In the genomic region with DNA sequence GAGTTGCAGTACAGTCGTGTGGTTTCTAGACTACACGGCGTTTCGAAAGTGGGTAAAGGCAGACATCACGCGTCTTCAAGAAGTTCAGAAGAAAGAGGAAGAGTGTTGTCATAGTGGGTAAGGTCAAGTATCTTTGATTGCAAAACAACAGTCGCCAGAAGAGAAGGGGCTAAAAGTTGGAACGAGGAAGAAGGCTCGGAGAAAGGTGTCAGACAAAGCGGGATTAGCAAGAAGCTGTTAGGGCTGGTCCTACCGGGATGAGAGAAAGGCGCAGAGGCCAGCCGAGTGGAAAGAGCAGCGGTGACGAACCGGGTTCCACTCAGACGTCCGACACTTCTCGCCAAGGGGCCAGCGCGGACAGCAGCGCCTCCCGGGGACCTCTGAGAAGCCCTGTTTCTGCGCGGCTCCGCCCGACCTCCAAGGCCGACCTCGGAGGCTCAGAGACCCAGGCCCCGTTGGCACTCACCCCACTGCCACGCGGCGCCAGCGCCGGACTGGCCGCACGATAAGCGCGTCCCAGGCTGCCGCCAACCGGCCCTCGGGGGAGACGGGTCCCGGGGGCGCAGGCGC, we compare ENCODE assay signal across 1 cellular context.
TF ChIP-seq lines count a peak whose summit lies in the region.

No MANE protein-coding gene starts in this region.

TF ChIP-seq in GM12878, 131 proteins besides CTCF, POLR2A, EP300 and RAD21 (continued from another document and continues in another):
- TF ChIP-seq KLF5 (IDR thresholded peaks at IDR 0.05; ENCODE audit: partially characterized antibody) (no peak), GATAD2B (conservative IDR thresholded peaks at IDR 0.05; ENCODE audit: low read depth) (no peak), TBL1XR1 (IDR thresholded peaks at IDR 0.05; ENCODE audit: low read depth, low read length) (no peak), ETV6 (conservative IDR thresholded peaks at IDR 0.05 in 1 of 2, IDR thresholded peaks at IDR 0.05 in 1 of 2; ENCODE audit: borderline replicate concordance in 1 of 2, low read depth in 1 of 2) (no peak), YY1 (IDR thresholded peaks at IDR 0.05; ENCODE audit: low read depth, low read length) (0 out of 2 replicates have a peak, but pooled peaks have one; percentile 22), ATF7 (IDR thresholded peaks at IDR 0.05; ENCODE audit: low read depth) (peak; percentile 67), ATF2 (IDR thresholded peaks at IDR 0.05; ENCODE audit: low read length) (no peak), RUNX3 (IDR thresholded peaks at IDR 0.05; ENCODE audit: low read length) (peak; percentile 86), NRF1 (conservative IDR thresholded peaks at IDR 0.05; ENCODE audit: low read depth, low read length) (no peak), IRF4 (IDR thresholded peaks at IDR 0.05; ENCODE audit: low read depth, low read length) (0 out of 2 replicates have a peak, but pooled peaks have one; percentile 26), TCF7 (IDR thresholded peaks at IDR 0.05; ENCODE audit: borderline replicate concordance) (no peak), MLLT1 (IDR thresholded peaks at IDR 0.05) (no peak; the same call in 1 of the 2 replicates), BHLHE40 (IDR thresholded peaks at IDR 0.05; ENCODE audit: borderline replicate concordance in 1 of 2, low read depth in 2 of 2, low read length in 1 of 2) (peak; percentile 68 to 80; a peak in 3 of 4 replicates), ZNF217 (IDR thresholded peaks at IDR 0.05) (no peak), ZNF687 (IDR thresholded peaks at IDR 0.05) (no peak), SIX5 (IDR thresholded peaks at IDR 0.05; ENCODE audit: low read depth, low read length, severe bottlenecking) (no peak), POU2F2 (IDR thresholded peaks at IDR 0.05; ENCODE audit: borderline replicate concordance, low read depth, low read length) (peak; percentile 54; the same call in 1 of the 3 replicates), HCFC1 (IDR thresholded peaks at IDR 0.05; ENCODE audit: low read length) (no peak), SMC3 (IDR thresholded peaks at IDR 0.05; ENCODE audit: borderline replicate concordance, low read length) (no peak), MXI1 (IDR thresholded peaks at IDR 0.05; ENCODE audit: low read depth, low read length) (peak; percentile 76; the same call in 1 of the 2 replicates), RB1 (IDR thresholded peaks at IDR 0.05; ENCODE audit: borderline replicate concordance) (no peak), BRCA1 (IDR thresholded peaks at IDR 0.05; ENCODE audit: low read depth, low read length) (no peak), MEF2A (IDR thresholded peaks at IDR 0.05; ENCODE audit: insufficient read depth, low read depth, low read length) (no peak), EZH2 (IDR thresholded peaks at IDR 0.05; ENCODE audit: borderline replicate concordance, control insufficient read depth, low read depth, low read length) (no peak), MEF2B (IDR thresholded peaks at IDR 0.05; ENCODE audit: partially characterized antibody, poor library complexity, severe bottlenecking) (no peak), BCL11A (IDR thresholded peaks at IDR 0.05; ENCODE audit: low read depth, low read length) (no peak), CHD1 (IDR thresholded peaks at IDR 0.05; ENCODE audit: low read depth, low read length) (no peak), SIN3A (IDR thresholded peaks at IDR 0.05; ENCODE audit: low read depth, low read length) (no peak), TCF3 (IDR thresholded peaks at IDR 0.05; ENCODE audit: borderline replicate concordance, insufficient read depth, low read depth, low read length) (no peak), ZNF592 (IDR thresholded peaks at IDR 0.05) (no peak)
- TF ChIP-seq, protein P1, sequence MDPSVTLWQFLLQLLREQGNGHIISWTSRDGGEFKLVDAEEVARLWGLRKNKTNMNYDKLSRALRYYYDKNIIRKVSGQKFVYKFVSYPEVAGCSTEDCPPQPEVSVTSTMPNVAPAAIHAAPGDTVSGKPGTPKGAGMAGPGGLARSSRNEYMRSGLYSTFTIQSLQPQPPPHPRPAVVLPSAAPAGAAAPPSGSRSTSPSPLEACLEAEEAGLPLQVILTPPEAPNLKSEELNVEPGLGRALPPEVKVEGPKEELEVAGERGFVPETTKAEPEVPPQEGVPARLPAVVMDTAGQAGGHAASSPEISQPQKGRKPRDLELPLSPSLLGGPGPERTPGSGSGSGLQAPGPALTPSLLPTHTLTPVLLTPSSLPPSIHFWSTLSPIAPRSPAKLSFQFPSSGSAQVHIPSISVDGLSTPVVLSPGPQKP (IDR thresholded peaks at IDR 0.05; ENCODE audit: low read depth, low read length): no peak
- TF ChIP-seq, protein P2, sequence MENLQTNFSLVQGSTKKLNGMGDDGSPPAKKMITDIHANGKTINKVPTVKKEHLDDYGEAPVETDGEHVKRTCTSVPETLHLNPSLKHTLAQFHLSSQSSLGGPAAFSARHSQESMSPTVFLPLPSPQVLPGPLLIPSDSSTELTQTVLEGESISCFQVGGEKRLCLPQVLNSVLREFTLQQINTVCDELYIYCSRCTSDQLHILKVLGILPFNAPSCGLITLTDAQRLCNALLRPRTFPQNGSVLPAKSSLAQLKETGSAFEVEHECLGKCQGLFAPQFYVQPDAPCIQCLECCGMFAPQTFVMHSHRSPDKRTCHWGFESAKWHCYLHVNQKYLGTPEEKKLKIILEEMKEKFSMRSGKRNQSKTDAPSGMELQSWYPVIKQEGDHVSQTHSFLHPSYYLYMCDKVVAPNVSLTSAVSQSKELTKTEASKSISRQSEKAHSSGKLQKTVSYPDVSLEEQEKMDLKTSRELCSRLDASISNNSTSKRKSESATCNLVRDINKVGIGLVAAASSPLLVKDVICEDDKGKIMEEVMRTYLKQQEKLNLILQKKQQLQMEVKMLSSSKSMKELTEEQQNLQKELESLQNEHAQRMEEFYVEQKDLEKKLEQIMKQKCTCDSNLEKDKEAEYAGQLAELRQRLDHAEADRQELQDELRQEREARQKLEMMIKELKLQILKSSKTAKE (IDR thresholded peaks at IDR 0.05; ENCODE audit: low read depth, poor library complexity, severe bottlenecking): peak; percentile 75
- TF ChIP-seq, protein P3, sequence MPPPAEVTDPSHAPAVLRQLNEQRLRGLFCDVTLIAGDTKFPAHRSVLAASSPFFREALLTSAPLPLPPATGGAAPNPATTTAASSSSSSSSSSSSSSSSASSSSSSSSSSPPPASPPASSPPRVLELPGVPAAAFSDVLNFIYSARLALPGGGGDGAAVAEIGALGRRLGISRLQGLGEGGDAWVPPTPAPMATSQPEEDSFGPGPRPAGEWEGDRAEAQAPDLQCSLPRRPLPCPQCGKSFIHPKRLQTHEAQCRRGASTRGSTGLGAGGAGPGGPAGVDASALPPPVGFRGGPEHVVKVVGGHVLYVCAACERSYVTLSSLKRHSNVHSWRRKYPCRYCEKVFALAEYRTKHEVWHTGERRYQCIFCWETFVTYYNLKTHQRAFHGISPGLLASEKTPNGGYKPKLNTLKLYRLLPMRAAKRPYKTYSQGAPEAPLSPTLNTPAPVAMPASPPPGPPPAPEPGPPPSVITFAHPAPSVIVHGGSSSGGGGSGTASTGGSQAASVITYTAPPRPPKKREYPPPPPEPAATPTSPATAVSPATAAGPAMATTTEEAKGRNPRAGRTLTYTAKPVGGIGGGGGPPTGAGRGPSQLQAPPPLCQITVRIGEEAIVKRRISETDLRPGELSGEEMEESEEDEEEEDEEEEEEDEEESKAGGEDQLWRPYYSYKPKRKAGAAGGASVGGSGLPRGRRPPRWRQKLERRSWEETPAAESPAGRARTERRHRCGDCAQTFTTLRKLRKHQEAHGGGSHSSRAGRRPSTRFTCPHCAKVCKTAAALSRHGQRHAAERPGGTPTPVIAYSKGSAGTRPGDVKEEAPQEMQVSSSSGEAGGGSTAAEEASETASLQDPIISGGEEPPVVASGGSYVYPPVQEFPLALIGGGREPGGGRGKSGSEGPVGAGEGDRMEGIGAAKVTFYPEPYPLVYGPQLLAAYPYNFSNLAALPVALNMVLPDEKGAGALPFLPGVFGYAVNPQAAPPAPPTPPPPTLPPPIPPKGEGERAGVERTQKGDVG (CRISPR knock-in tag; IDR thresholded peaks at IDR 0.05): no peak
- TF ChIP-seq, protein P4, sequence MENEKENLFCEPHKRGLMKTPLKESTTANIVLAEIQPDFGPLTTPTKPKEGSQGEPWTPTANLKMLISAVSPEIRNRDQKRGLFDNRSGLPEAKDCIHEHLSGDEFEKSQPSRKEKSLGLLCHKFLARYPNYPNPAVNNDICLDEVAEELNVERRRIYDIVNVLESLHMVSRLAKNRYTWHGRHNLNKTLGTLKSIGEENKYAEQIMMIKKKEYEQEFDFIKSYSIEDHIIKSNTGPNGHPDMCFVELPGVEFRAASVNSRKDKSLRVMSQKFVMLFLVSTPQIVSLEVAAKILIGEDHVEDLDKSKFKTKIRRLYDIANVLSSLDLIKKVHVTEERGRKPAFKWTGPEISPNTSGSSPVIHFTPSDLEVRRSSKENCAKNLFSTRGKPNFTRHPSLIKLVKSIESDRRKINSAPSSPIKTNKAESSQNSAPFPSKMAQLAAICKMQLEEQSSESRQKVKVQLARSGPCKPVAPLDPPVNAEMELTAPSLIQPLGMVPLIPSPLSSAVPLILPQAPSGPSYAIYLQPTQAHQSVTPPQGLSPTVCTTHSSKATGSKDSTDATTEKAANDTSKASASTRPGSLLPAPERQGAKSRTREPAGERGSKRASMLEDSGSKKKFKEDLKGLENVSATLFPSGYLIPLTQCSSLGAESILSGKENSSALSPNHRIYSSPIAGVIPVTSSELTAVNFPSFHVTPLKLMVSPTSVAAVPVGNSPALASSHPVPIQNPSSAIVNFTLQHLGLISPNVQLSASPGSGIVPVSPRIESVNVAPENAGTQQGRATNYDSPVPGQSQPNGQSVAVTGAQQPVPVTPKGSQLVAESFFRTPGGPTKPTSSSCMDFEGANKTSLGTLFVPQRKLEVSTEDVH (IDR thresholded peaks at IDR 0.05; ENCODE audit: low read depth, partially characterized antibody): no peak
